8 cellular contexts compared by ENCODE assay signal in the genomic region with DNA sequence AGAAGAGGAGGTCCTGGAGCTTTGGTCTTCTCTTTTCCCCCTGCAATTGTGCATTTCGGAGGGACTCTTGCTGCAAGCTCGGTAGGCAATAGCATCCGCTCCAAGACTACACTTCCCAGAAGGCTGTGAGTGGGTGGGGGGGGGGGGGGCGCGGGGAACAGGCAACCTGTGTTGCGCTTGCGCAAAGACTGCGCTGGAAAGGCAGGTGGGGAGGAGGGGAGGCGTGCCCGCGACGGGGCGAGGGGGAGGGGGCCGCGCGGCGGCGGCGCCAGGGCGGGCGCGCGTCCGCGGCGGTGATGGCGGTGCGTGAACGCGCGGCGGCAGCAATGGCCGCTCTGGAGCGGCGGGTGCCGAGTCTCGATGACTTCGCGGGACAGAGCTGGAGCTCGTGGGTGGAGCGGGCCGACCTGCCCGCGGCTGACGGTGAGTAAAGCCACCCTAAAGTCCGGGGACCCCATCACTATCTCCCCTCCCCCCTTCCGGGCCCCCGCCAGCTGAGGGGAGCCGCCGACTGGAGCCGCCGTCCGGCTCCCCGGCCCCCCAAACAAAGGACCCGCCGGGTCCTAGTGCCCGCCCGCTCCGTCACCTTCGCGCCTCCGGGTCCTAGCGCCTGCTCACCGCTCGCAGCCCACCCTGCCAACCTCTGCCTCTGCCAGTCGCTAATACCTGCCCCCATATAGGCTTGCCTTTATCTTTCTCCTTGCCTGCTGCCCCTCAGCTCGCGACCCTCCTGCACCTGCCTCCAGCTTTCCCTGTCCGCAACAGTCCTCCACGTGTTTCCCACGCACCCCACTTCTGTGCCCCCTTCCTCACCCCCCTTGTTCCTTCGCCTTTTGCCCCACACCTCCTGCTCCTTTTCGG. TPM values are rescaled to one million over a fixed set of nuclear protein-coding genes. Genes with fewer than 3 reads are reported as not detected.
DNase-seq lines count a peak whose midpoint lies in the region; TF ChIP-seq lines count a peak whose summit lies in the region.

A gene with protein sequence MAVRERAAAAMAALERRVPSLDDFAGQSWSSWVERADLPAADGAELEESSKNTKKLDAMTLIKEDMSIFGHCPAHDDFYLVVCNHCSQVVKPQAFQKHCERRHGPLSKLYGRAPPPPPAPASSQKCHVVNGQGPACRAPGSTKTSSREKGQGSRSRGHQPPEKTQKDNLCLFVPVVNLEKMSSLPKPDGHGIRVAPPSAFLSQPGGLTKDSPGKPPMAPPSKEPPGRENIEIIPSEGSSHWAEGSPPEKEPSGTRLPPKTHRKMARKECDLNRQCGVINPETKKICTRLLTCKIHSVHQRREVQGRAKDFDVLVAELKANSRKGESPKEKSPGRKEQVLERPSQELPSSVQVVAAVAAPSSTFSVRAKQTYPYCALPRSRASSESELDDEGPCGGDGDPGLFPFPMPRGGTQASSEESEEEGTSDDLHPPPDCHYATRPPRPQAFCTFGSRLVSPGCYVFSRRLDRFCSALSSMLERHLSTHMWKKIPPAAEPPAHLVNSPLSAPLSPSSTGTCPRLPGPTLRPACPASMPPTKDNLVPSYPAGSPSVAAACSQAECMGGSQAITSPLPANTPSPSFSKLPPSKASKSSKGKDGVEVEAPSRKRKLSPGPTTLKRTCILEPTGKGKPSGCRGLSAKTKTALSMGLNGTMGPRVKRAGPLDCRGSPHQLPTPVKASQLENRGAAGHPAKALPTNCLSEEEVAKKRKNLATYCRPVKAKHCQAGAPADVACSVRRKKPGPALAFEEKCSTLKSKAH (plus strand): TSS at position 248 of the 861 bp plus-strand sequence. CDS start 49 bp downstream, at position 297.

- H3K27me3 Mint-ChIP-seq in H9 (ENCODE audit: low read depth) (peaks cover 22% of the 10 kb centered on the region), neural crest cell (ENCODE audit: low read depth) (peaks cover 39% of the 10 kb centered on the region)

- H2AK5ac ChIP-seq in H9 (ENCODE audit: insufficient read length, low read length): no peak within 1 kb of the TSS

- peak within 1 kb of the TSS; percentile 98 for H3K18ac ChIP-seq in H9 (ENCODE audit: insufficient read length, low read depth, low read length)

- TF ChIP-seq CTCF in H9 (conservative IDR thresholded peaks at IDR 0.05) (no peak), neural crest cell (conservative IDR thresholded peaks at IDR 0.05) (no peak), stomach (IDR thresholded peaks at IDR 0.05) (no peak)

- peak within 1 kb of the TSS; percentile 97 for H3K4me2 ChIP-seq in H9 (ENCODE audit: insufficient read depth, insufficient read length, low read length)

- no peaks in the 10 kb centered on the region for H4K20me1 ChIP-seq in H9 (ENCODE audit: control insufficient read depth, insufficient read depth, insufficient read length)

- H4K91ac ChIP-seq in H9 (ENCODE audit: insufficient read length, low read depth, low read length): no peak within 1 kb of the TSS

- H3K4me1 ChIP-seq in H9 (ENCODE audit: insufficient read depth, low read length): peaks cover 2% of the 10 kb centered on the region; the same call in 1 of the 2 replicates
- peaks cover 12 to 27% (median 24%) of the 10 kb centered on the region in 4 donors for H3K4me1 ChIP-seq in stomach

- H3T11ph ChIP-seq in H9 (ENCODE audit: low read length): no peak within 1 kb of the TSS

- H2BK20ac ChIP-seq in H9 (ENCODE audit: low read depth, low read length, poor library complexity, severe bottlenecking): no peak within 1 kb of the TSS

- H4K5ac ChIP-seq in H9 (ENCODE audit: insufficient read length, low read depth, low read length): no peak within 1 kb of the TSS

- H2BK120ac ChIP-seq in H9 (ENCODE audit: low read depth, low read length, poor library complexity, severe bottlenecking): peak within 1 kb of the TSS; percentile 87

- H3K23me2 ChIP-seq in H9 (ENCODE audit: insufficient read length, low read depth, low read length, poor library complexity, severe bottlenecking): peaks cover 15% of the 10 kb centered on the region

- DNase-seq in ELR (ENCODE audit: low read depth) (peak; percentile 91), H9 (peak; percentile 97), MG63 (peak; percentile 96), SHP77 (lab: John Stamatoyannopoulos, UW) (peak; percentile 82 to 85), fibroblast of the conjunctiva (ENCODE audit: low read depth) (peak; percentile 84), neural crest cell (ENCODE audit: low read depth, low spot score) (peak; percentile 85), stomach (peak; percentile 94)
- peak; percentile 96 for DNase-seq in activated effector memory CD4-positive, alpha-beta T cell treated with anti-CD3 and anti-CD28 coated beads, Interleukin-2, amount 50 U/mL, for 16 hours

- no peak within 1 kb of the TSS for H2BK5ac ChIP-seq in H9 (ENCODE audit: insufficient read length, low read length)

- H2BK12ac ChIP-seq in H9 (ENCODE audit: insufficient read length, low read depth, low read length): no peak within 1 kb of the TSS

- intact Hi-C loops in stomach (cut with DNase I; ENCODE audit: low total_unique reads): no loop called here

- H3K27ac Mint-ChIP-seq in H9 (peak within 1 kb of the TSS in 2 of 3 experiments; percentile 52 to 79; a peak in 4 of 7 replicates), neural crest cell (ENCODE audit: unreplicated experiment) (peak within 1 kb of the TSS; percentile 96)

- H3K4me3 Mint-ChIP-seq in H9 (peak within 1 kb of the TSS; percentile 86 to 91), neural crest cell (peak within 1 kb of the TSS; percentile 97)

- no peak within 1 kb of the TSS for H4K8ac ChIP-seq in H9 (replicated peaks; ENCODE audit: insufficient read length, low read depth, low read length)

- no peak for TF ChIP-seq EP300 in stomach (IDR thresholded peaks at IDR 0.05)

- no peak within 1 kb of the TSS for H2BK15ac ChIP-seq in H9 (ENCODE audit: low read depth, low read length)

- no peak for TF ChIP-seq POLR2A in stomach (IDR thresholded peaks at IDR 0.05)

- H3K9me3 ChIP-seq in H9 (ENCODE audit: control insufficient read depth, low read depth, low read length) (no peaks in the 10 kb centered on the region), MG63 (no peaks in the 10 kb centered on the region), stomach (no peaks in the 10 kb centered on the region)

- H3K23ac ChIP-seq in H9 (ENCODE audit: insufficient read length, low read depth, low read length): no peak within 1 kb of the TSS

- H3K79me1 ChIP-seq in H9 (ENCODE audit: insufficient read depth, low read depth, low read length, poor library complexity, severe bottlenecking): no peaks in the 10 kb centered on the region

- H3K27me3 ChIP-seq in H9 (ENCODE audit: insufficient read depth, low read length) (no peaks in the 10 kb centered on the region), MG63 (peaks cover 25% of the 10 kb centered on the region), stomach (no peaks in the 10 kb centered on the region)

- WGBS in H9 (ENCODE audit: extremely low coverage, insufficient read length, low lambda C conversion rate): no CpG with 5 or more reads among the region's 73 CpGs
- 0 to 1% (median 0%) methylated on average over 31 to 72 of the region's 73 CpGs for WGBS in stomach, 5 donors

- H3K14ac ChIP-seq in H9 (ENCODE audit: insufficient read depth, low read length): peak within 1 kb of the TSS; percentile 99

- H3K9me3 Mint-ChIP-seq in H9: no peaks in the 10 kb centered on the region; a peak in 1 of 5 replicates
- H3K9me3 Mint-ChIP-seq in neural crest cell: no peaks in the 10 kb centered on the region

- H2AFZ ChIP-seq in H9 (ENCODE audit: low read length): no peak within 1 kb of the TSS

- H3K27ac ChIP-seq in H9 (ENCODE audit: insufficient read length, low read depth, low read length) (no peak within 1 kb of the TSS), stomach (peak within 1 kb of the TSS; percentile 91 to 98 (median 96))

- no peak within 1 kb of the TSS for H3K4ac ChIP-seq in H9 (ENCODE audit: low read depth, low read length)

- peaks cover 25 to 32% of the 10 kb centered on the region in 2 experiments for H3K4me1 Mint-ChIP-seq in H9
- H3K4me1 Mint-ChIP-seq in neural crest cell: peaks cover 24% of the 10 kb centered on the region

- H3K56ac ChIP-seq in H9 (ENCODE audit: insufficient read length, low read depth, low read length): no peak within 1 kb of the TSS

- peak within 1 kb of the TSS; percentile 91 for H3K9ac ChIP-seq in H9 (ENCODE audit: extremely low read depth, insufficient read length, low read length)

- no peaks in the 10 kb centered on the region for H3K79me2 ChIP-seq in H9 (ENCODE audit: insufficient read depth, low read length)

- H3K36me3 Mint-ChIP-seq in H9 (ENCODE audit: insufficient read depth in 1 of 3, low read depth in 3 of 3) (peaks cover 5 to 29% (median 11%) of the 10 kb centered on the region in 3 experiments; a peak in 6 of 7 replicates), neural crest cell (ENCODE audit: low read depth) (peaks cover 4% of the 10 kb centered on the region)

- H3K36me3 ChIP-seq in MG63 (peaks cover 28% of the 10 kb centered on the region), stomach (peaks cover 2 to 36% (median 22%) of the 10 kb centered on the region in 4 donors)

- H3K4me3 ChIP-seq in MG63 (peak within 1 kb of the TSS; percentile 95), stomach (peak within 1 kb of the TSS; percentile 73 to 87 (median 78))

RNA-seq across cellular contexts. Expression of the gene that starts here (rescaled TPM):
- 17.3 TPM in 2 replicates for total RNA-seq in H9 (2021)
- total RNA-seq in MG63 (2014; rRNA removed; shearing (Covaris generic); ENCODE audit: low replicate concordance): 3.9 and 10.4 TPM in 2 replicates
- 13.2 and 15.6 TPM in 2 replicates for total RNA-seq in neural crest cell
- total RNA-seq in stomach: 1 to 10 TPM in 3 of 5 donors, under 1 TPM in 1, not detected in 1; 0.29 to 5.1 (median 2.6) TPM
- polyA plus RNA-seq in stomach: 1 to 10 TPM in 2 of 3 donors, under 1 TPM in 1; 0.76 to 6.3 (median 5.2) TPM
